ENCODE assay signal across 17 cellular contexts in genomic region chr13:76004411-76004810, GRCh38.
DNase-seq lines count a peak whose midpoint lies in the region; ATAC-seq, FAIRE-seq and TF ChIP-seq lines count a peak whose summit lies in the region.
"Had no signal": no experiment of that assay in that cellular context is flagged by ENCODE, and none has a peak within 500 bp of the region (broad histone marks: within the 10 kb centered on the region; RNA-seq: fewer than 3 reads in every experiment).

No MANE protein-coding gene starts in this region.

- no peaks in the 10 kb centered on the region for H3K27me3 Mint-ChIP-seq in astrocyte (ENCODE audit: low read depth, unreplicated experiment)
- H3K27me3 Mint-ChIP-seq in Calu3 (ENCODE audit: unreplicated experiment): no peaks in the 10 kb centered on the region
- H3K27me3 Mint-ChIP-seq: CD8-positive, alpha-beta memory T cell had no signal

- TF ChIP-seq CTCF in astrocyte (IDR thresholded peaks at IDR 0.05; ENCODE audit: insufficient read depth, low read depth, low read length) (no peak), Calu3 (IDR thresholded peaks at IDR 0.05; ENCODE audit: unreplicated experiment) (no peak)

- CTCF ChIA-PET in Calu3 (lab: Charles Lee): no interaction called here

- H3K4me3 ChIP-seq in astrocyte (ENCODE audit: insufficient read depth, low read depth, low read length): no peak overlapping the region
- H3K4me3 ChIP-seq: BLaER1 treated with 17β-estradiol and CSF1 and Interleukin-3, amounts not matched to agents 10 nM and 100 nM; SK-N-MC had no signal

- H3K9ac ChIP-seq in astrocyte (ENCODE audit: low read length): no peak overlapping the region
- H3K9ac ChIP-seq: BLaER1 treated with 17β-estradiol and CSF1 and Interleukin-3, amounts not matched to agents 10 nM and 100 nM had no signal

- H3K27ac Mint-ChIP-seq in astrocyte (ENCODE audit: unreplicated experiment): no peak overlapping the region
- H3K27ac Mint-ChIP-seq in Calu3 (ENCODE audit: unreplicated experiment): no peak overlapping the region
- H3K27ac Mint-ChIP-seq: CD8-positive, alpha-beta memory T cell had no signal

- H2AFZ ChIP-seq in astrocyte (ENCODE audit: low read depth, low read length): no peak overlapping the region

- H3K4me1 Mint-ChIP-seq in astrocyte (ENCODE audit: low read depth, unreplicated experiment) (peaks cover 5% of the 10 kb centered on the region), Calu3 (ENCODE audit: low read depth, unreplicated experiment) (no peaks in the 10 kb centered on the region)
- H3K4me1 Mint-ChIP-seq: CD8-positive, alpha-beta memory T cell had no signal

- H3K36me3 ChIP-seq in astrocyte (ENCODE audit: insufficient read depth, low read length): no peaks in the 10 kb centered on the region
- H3K36me3 ChIP-seq: BLaER1 treated with 17β-estradiol and CSF1 and Interleukin-3, amounts not matched to agents 10 nM and 100 nM had no signal

- no TSS peak for BruUV-seq in Calu3 (replicated peaks; lab: Mats Ljungman, UMichigan)

- DNase-seq in GM19239 (ENCODE audit: insufficient read length, low spot score): no peak
- DNase-seq in astrocyte (ENCODE audit: low read depth): peak; percentile 31
- DNase-seq in fibroblast of gingiva (ENCODE audit: low read depth): peak; percentile 81
- peak; percentile 73 for DNase-seq in iris pigment epithelial cell (ENCODE audit: low read depth)
- DNase-seq in NCI-H2171 treated with DMSO at 0.1 percent for 48 hours (lab: John Stamatoyannopoulos, UW): no peak
- no peak for DNase-seq in Calu3
- DNase-seq: CD8-positive, alpha-beta memory T cell; H7; NCI-H1417; NCI-H1930; NCI-H345; NCI-H524 treated with DMSO at 0.1 percent for 48 hours; SHP77 had no signal

- H3K4me3 Mint-ChIP-seq in astrocyte (ENCODE audit: unreplicated experiment) (no peak overlapping the region), Calu3 (ENCODE audit: low read depth, unreplicated experiment) (no peak overlapping the region)
- H3K4me3 Mint-ChIP-seq: CD8-positive, alpha-beta memory T cell had no signal

- no peak for ATAC-seq in HG03097 (IDR thresholded peaks at IDR 0.05; ENCODE audit: low FRiP score, unreplicated experiment)

- H3K79me2 ChIP-seq in astrocyte (ENCODE audit: insufficient read depth, low read length): no peaks in the 10 kb centered on the region

- H3K27me3 ChIP-seq in astrocyte (ENCODE audit: insufficient read depth, low read length): no peaks in the 10 kb centered on the region
- H3K27me3 ChIP-seq: BLaER1 treated with 17β-estradiol and CSF1 and Interleukin-3, amounts not matched to agents 10 nM and 100 nM had no signal

- no peak overlapping the region for H3K4me2 ChIP-seq in astrocyte (ENCODE audit: low read length)
- H3K4me2 ChIP-seq: BLaER1 treated with 17β-estradiol and CSF1 and Interleukin-3, amounts not matched to agents 10 nM and 100 nM had no signal

- H3K36me3 Mint-ChIP-seq in astrocyte (ENCODE audit: low read depth, unreplicated experiment): no peaks in the 10 kb centered on the region
- no peaks in the 10 kb centered on the region for H3K36me3 Mint-ChIP-seq in Calu3 (ENCODE audit: insufficient read depth, unreplicated experiment)
- H3K36me3 Mint-ChIP-seq: CD8-positive, alpha-beta memory T cell had no signal

- no peaks in the 10 kb centered on the region for H4K20me1 ChIP-seq in astrocyte (ENCODE audit: insufficient read depth, low read length)
- H4K20me1 ChIP-seq: BLaER1 treated with 17β-estradiol and CSF1 and Interleukin-3, amounts not matched to agents 10 nM and 100 nM had no signal

- no peak overlapping the region for H3K27ac ChIP-seq in astrocyte (ENCODE audit: low read depth, low read length)
- H3K27ac ChIP-seq: BLaER1 treated with 17β-estradiol and CSF1 and Interleukin-3, amounts not matched to agents 10 nM and 100 nM; SK-N-MC had no signal

- no peaks in the 10 kb centered on the region for H3K9me3 ChIP-seq in astrocyte (ENCODE audit: insufficient read depth, low read depth, low read length)
- H3K9me3 ChIP-seq: BLaER1 treated with 17β-estradiol and CSF1 and Interleukin-3, amounts not matched to agents 10 nM and 100 nM had no signal

- FAIRE-seq in GM19239 (lab: Jason Lieb, UNC) (peak; percentile 35), astrocyte (lab: Jason Lieb, UNC) (no peak)
- FAIRE-seq: D721Med had no signal

- no peaks in the 10 kb centered on the region for H3K9me3 Mint-ChIP-seq in astrocyte (ENCODE audit: unreplicated experiment)
- H3K9me3 Mint-ChIP-seq in Calu3 (ENCODE audit: low read depth, unreplicated experiment): no peaks in the 10 kb centered on the region
- H3K9me3 Mint-ChIP-seq: CD8-positive, alpha-beta memory T cell had no signal

- peaks cover 3% of the 10 kb centered on the region for H3K4me1 ChIP-seq in astrocyte (ENCODE audit: insufficient read depth, low read length)
- H3K4me1 ChIP-seq: BLaER1 treated with 17β-estradiol and CSF1 and Interleukin-3, amounts not matched to agents 10 nM and 100 nM had no signal

- intact Hi-C loops in Calu3 (cut with micrococcal nuclease; ENCODE audit: unreplicated experiment): no loop called here

Comparison
In these comparisons a context has a peak if more than half of its experiments do, and no peak if none do; other contexts are left out.
1. DNase-seq: peak in astrocyte (single experiment), fibroblast of gingiva (single experiment) and iris pigment epithelial cell (single experiment); none in GM19239 (single experiment), NCI-H2171 treated with DMSO at 0.1 percent for 48 hours (single experiment) and Calu3 (single experiment).